Comparison of ENCODE assay signal across 13 cellular contexts in the genomic region with DNA sequence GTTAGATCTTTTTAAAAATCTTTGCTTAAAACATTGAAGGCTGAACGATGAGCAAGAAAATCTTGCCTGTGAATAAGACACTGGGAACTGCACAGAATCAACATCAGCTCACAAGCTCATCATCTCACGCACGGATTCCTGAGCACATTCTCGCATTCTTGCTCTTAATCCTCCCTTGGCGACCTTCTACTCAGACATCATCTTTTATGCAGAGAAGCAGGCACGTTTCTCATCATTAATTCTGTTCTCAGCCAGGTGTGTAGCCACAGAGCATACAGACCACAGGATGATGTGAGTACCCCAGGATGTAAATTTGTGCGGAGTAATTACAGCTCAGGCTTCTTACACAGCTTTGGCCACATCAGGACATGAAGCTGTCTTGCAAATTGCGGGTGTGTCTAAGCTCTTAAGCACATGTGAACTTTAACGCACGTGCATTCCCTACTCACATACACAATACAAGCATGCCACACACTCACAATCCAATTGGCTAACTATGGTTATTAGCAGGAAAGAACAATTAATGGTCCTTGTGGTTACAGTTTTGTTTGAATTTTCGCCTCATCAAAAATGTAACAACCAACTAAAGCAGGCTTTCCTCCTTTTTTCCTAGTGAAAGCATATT. TPM values are rescaled to one million over a fixed set of nuclear protein-coding genes. Genes with fewer than 3 reads are reported as not detected.
DNase-seq lines count a peak whose midpoint lies in the region; ATAC-seq and TF ChIP-seq lines count a peak whose summit lies in the region.
"Had no signal": no experiment of that assay in that cellular context is flagged by ENCODE, and none has a peak within 500 bp of the region (broad histone marks: within the 10 kb centered on the region; RNA-seq: fewer than 3 reads in every experiment).

No MANE protein-coding gene starts in this region.

- H3K36me3 ChIP-seq in esophagus muscularis mucosa = no peaks in the 10 kb centered on the region
- H3K36me3 ChIP-seq: neutrophil, stomach had no signal

- no peak for TF ChIP-seq CTCF in esophagus muscularis mucosa (IDR thresholded peaks at IDR 0.05)
- no peak for TF ChIP-seq CTCF in neural crest cell (conservative IDR thresholded peaks at IDR 0.05)

- WGBS in esophagus muscularis mucosa = 60% methylated on average over 11 of the region's 11 CpGs

- peak overlapping the region; percentile 77 for H3K4me3 Mint-ChIP-seq in neural crest cell

- no peaks in the 10 kb centered on the region for H3K9me3 ChIP-seq in esophagus muscularis mucosa
- H3K9me3 ChIP-seq: neutrophil, stomach had no signal

- TF ChIP-seq EP300 in esophagus muscularis mucosa (IDR thresholded peaks at IDR 0.05) = no peak

- H3K27ac Mint-ChIP-seq in neural crest cell (ENCODE audit: unreplicated experiment) = peak overlapping the region; percentile 93

- H3K27ac ChIP-seq in esophagus muscularis mucosa (replicated peaks in 1 of 4) = peak overlapping the region; percentile 3 to 59 (median 31)
- H3K27ac ChIP-seq: C4-2B, neutrophil, stomach had no signal

- peaks cover 3% of the 10 kb centered on the region for H3K9me3 Mint-ChIP-seq in neural crest cell

- peaks cover 5 to 40% (median 36%) of the 10 kb centered on the region in 4 donors for H3K4me1 ChIP-seq in esophagus muscularis mucosa

- TF ChIP-seq POLR2A in esophagus muscularis mucosa (IDR thresholded peaks at IDR 0.05; ENCODE audit: low read depth) = no peak

- H3K4me3 ChIP-seq in esophagus muscularis mucosa = no peak overlapping the region
- H3K4me3 ChIP-seq: stomach had no signal

- peak; percentile 97 for DNase-seq in EH (ENCODE audit: low read depth)
- DNase-seq in LHCN-M2 (ENCODE audit: low read depth) = peak; percentile 72
- no peak for DNase-seq in esophagus muscularis mucosa (ENCODE audit: extremely low spot score)
- DNase-seq in neural crest cell (ENCODE audit: low read depth, low spot score) = no peak
- no peak for DNase-seq in HT-29 (ENCODE audit: low spot score)
- no peak for DNase-seq in activated effector memory CD4-positive, alpha-beta T cell treated with anti-CD3 and anti-CD28 coated beads, Interleukin-2, amount 50 U/mL, for 16 hours
- DNase-seq: NCI-H1105 treated with DMSO at 0.1 percent for 48 hours; stimulated activated CD4-positive, alpha-beta T cell treated with anti-CD3 and anti-CD28 coated beads, Interleukin-1b, Interleukin-23, amount 100 ng/mL, for 48 hours; stomach had no signal

- H3K27me3 Mint-ChIP-seq in neural crest cell (ENCODE audit: low read depth) = no peaks in the 10 kb centered on the region

- no peaks in the 10 kb centered on the region for H3K27me3 ChIP-seq in esophagus muscularis mucosa
- H3K27me3 ChIP-seq: neutrophil, stomach had no signal

- intact Hi-C loops in esophagus muscularis mucosa (cut with DNase I) = no loop called here

- no peak for ATAC-seq in HG03108 (IDR thresholded peaks at IDR 0.05; ENCODE audit: unreplicated experiment)
- no peak for ATAC-seq in HG02759 (IDR thresholded peaks at IDR 0.05; ENCODE audit: unreplicated experiment)

- no peaks in the 10 kb centered on the region for H3K36me3 Mint-ChIP-seq in neural crest cell (ENCODE audit: low read depth)

- peaks cover 68% of the 10 kb centered on the region for H3K4me1 Mint-ChIP-seq in neural crest cell

RNA-seq across cellular contexts. Expression of a gene that starts 36.5 kb away (rescaled TPM):
- total RNA-seq in LHCN-M2 (2014; rRNA removed) (82.8 and 88.1 TPM in 2 replicates), esophagus muscularis mucosa (10 to 100 TPM; 45.1 to 70.1 (median 65.3) TPM), neural crest cell (75.4 and 80.5 TPM in 2 replicates)
- polyA plus RNA-seq in LHCN-M2 (2012) = 10.0 TPM
- 17.7 and 19.7 TPM in 2 replicates for total RNA-seq in HT-29 (2014; rRNA removed; shearing (Covaris generic))

Comparison
In these comparisons a context has a peak if more than half of its experiments do, and no peak if none do; other contexts are left out.
1. DNase-seq: peak in EH (single experiment) and LHCN-M2 (single experiment); none in esophagus muscularis mucosa (single experiment), neural crest cell (single experiment), HT-29 (single experiment) and activated effector memory CD4-positive, alpha-beta T cell treated with anti-CD3 and anti-CD28 coated beads, Interleukin-2, amount 50 U/mL, for 16 hours (single experiment).